ENCODE assay signal across 13 cellular contexts in genomic region chr1:229431270-229432115, GRCh38. TPM values are rescaled to one million over a fixed set of nuclear protein-coding genes. Genes with fewer than 3 reads are reported as not detected.
A peak's percentile ranks its signal among the peaks of the same experiment; 100 is the strongest.
DNase-seq lines count a peak whose midpoint lies in the region; ATAC-seq, FAIRE-seq and TF ChIP-seq lines count a peak whose summit lies in the region.
"Had no signal": no experiment of that assay in that cellular context is flagged by ENCODE, and none has a peak within 500 bp of the region (broad histone marks: within the 10 kb centered on the region; RNA-seq: fewer than 3 reads in every experiment).

No MANE protein-coding gene starts in this region.

- no peak overlapping the region for H3K9ac ChIP-seq in fibroblast of lung (ENCODE audit: insufficient read depth, low read length)

- H3K36me3 ChIP-seq in fibroblast of lung (ENCODE audit: control insufficient read depth, insufficient read depth, low read length): no peaks in the 10 kb centered on the region

- H3K27me3 Mint-ChIP-seq in T-helper 17 cell (peaks cover 73% of the 10 kb centered on the region), progenitor cell of endocrine pancreas (peaks cover 61% of the 10 kb centered on the region)

- H3K4me1 Mint-ChIP-seq in T-helper 17 cell (peaks cover 24% of the 10 kb centered on the region), progenitor cell of endocrine pancreas (ENCODE audit: low read depth) (peaks cover 2% of the 10 kb centered on the region)

- H3K36me3 Mint-ChIP-seq in T-helper 17 cell (ENCODE audit: low read depth) (peaks cover 4% of the 10 kb centered on the region), progenitor cell of endocrine pancreas (ENCODE audit: insufficient read depth) (no peaks in the 10 kb centered on the region)

- FAIRE-seq in D721Med (lab: Jason Lieb, UNC) (no peak), H54 (lab: Jason Lieb, UNC) (no peak)
- FAIRE-seq: GM18507 had no signal

- ATAC-seq in T-helper 17 cell: peak; percentile 35
- ATAC-seq in GM19351 (IDR thresholded peaks at IDR 0.05; ENCODE audit: unreplicated experiment): no peak

- H4K20me1 ChIP-seq in fibroblast of lung (ENCODE audit: control insufficient read depth, extremely low read depth, insufficient read depth, low read length): no peaks in the 10 kb centered on the region

- TF ChIP-seq CTCF in GM20000 (IDR thresholded peaks at IDR 0.05; ENCODE audit: extremely low read depth, missing control alignments) (no peak), fibroblast of lung (conservative IDR thresholded peaks at IDR 0.05 in 1 of 2, IDR thresholded peaks at IDR 0.05 in 1 of 2; ENCODE audit: low read depth in 1 of 2, low read length in 2 of 2) (no peak), progenitor cell of endocrine pancreas (IDR thresholded peaks at IDR 0.05; ENCODE audit: unreplicated experiment) (no peak), D721Med (IDR thresholded peaks at IDR 0.05; ENCODE audit: insufficient read depth, missing control alignments) (no peak)

- peaks cover 55% of the 10 kb centered on the region for H3K27me3 ChIP-seq in fibroblast of lung (ENCODE audit: control insufficient read depth, insufficient read depth, low read length)

- H3K4me1 ChIP-seq in fibroblast of lung (ENCODE audit: control insufficient read depth, extremely low read depth, insufficient read depth, low read length): no peaks in the 10 kb centered on the region

- H3K27ac Mint-ChIP-seq in T-helper 17 cell: no peak overlapping the region
- H3K27ac Mint-ChIP-seq in progenitor cell of endocrine pancreas: no peak overlapping the region

- no peak overlapping the region for H3K4me3 ChIP-seq in fibroblast of lung (replicated peaks in 1 of 4; ENCODE audit: control extremely low read depth in 1 of 4, insufficient read depth in 1 of 4, low read depth in 3 of 4, low read length in 4 of 4)
- H3K4me3 ChIP-seq: PC-9 had no signal

- H3K9me3 ChIP-seq in T-helper 17 cell (ENCODE audit: control insufficient read depth, low read length, poor library complexity, severe bottlenecking): no peaks in the 10 kb centered on the region
- no peaks in the 10 kb centered on the region for H3K9me3 ChIP-seq in fibroblast of lung (ENCODE audit: control insufficient read depth, insufficient read depth, low read depth, low read length)

- no peak overlapping the region for H3K27ac ChIP-seq in fibroblast of lung (ENCODE audit: insufficient read depth, low read length)
- H3K27ac ChIP-seq: PC-9 had no signal

- H2AFZ ChIP-seq in fibroblast of lung (ENCODE audit: low read length): no peak overlapping the region
- H2AFZ ChIP-seq: PC-9 had no signal

- DNase-seq in GM20000 (ENCODE audit: low spot score) (peak; percentile 16), T-helper 17 cell (no peak), fibroblast of lung (ENCODE audit: low read depth in 2 of 2) (no peak), progenitor cell of endocrine pancreas (ENCODE audit: low spot score, unreplicated experiment) (no peak), D721Med (ENCODE audit: insufficient read length, low spot score) (no peak), NCI-H2081 treated with DMSO at 0.1 percent for 48 hours (lab: John Stamatoyannopoulos, UW) (no peak), H54 (ENCODE audit: insufficient read length, low spot score) (no peak)
- DNase-seq: NCI-H2107 had no signal

- no peak for TF ChIP-seq POLR2A in H54 (IDR thresholded peaks at IDR 0.05; ENCODE audit: low read depth, low read length)

- peaks cover 3% of the 10 kb centered on the region for H3K9me3 Mint-ChIP-seq in progenitor cell of endocrine pancreas (ENCODE audit: low read depth)

- H3K4me3 Mint-ChIP-seq in T-helper 17 cell (peak overlapping the region; percentile 72), progenitor cell of endocrine pancreas (ENCODE audit: low read depth) (peak overlapping the region; percentile 11)

- peak overlapping the region; percentile 25 for H3K4me2 ChIP-seq in fibroblast of lung (ENCODE audit: extremely low read depth, insufficient read depth, low read length)
- H3K4me2 ChIP-seq: PC-9 had no signal

- H3K79me2 ChIP-seq in fibroblast of lung (ENCODE audit: control insufficient read depth, insufficient read depth, low read length): no peaks in the 10 kb centered on the region

RNA-seq across cellular contexts. Expression of gene ACTA1, which starts 2.4 kb away (rescaled TPM):
- total RNA-seq in T-helper 17 cell (not detected), fibroblast of lung (not detected in 2 replicates), progenitor cell of endocrine pancreas (1.8 and 2.5 TPM in 2 replicates)
- polyA plus RNA-seq in fibroblast of lung: 0.06 TPM in 1 of 2 replicates, not detected in the other
- polyA plus RNA-seq in fibroblast of lung (2012): not detected in 2 replicates
- not detected in 2 replicates for polyA minus RNA-seq in fibroblast of lung (ENCODE audit: low replicate concordance)
- total RNA-seq: epithelial cell of proximal tubule, left lobe of liver, PC-9 had no signal
